ENCODE assay signal across 16 cellular contexts in the genomic region with DNA sequence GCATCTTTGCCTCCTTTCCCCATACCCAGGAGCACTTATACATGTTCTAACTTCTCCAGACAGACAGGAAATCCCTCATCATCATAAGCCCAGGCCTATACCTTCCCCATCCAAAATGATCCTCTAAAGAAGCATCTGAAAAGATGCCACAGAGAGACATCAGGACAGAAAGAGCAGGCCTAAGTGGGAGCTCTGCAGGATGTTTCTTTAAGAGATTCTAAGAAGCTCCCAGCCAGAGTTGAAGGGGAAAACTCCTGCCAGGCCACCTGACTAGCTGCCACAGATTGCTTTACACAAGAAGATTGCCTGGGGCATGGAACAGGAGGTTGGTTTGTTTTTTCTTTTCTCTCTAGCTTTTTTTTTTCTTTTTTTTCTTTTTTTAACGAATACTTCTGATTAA.
DNase-seq lines count a peak whose midpoint lies in the region; ATAC-seq and TF ChIP-seq lines count a peak whose summit lies in the region.
"Had no signal": no experiment of that assay in that cellular context is flagged by ENCODE, and none has a peak within 500 bp of the region (broad histone marks: within the 10 kb centered on the region; RNA-seq: fewer than 3 reads in every experiment).

No MANE protein-coding gene starts in this region.

- no peak overlapping the region for H3K4me3 Mint-ChIP-seq in stimulated activated naive B cell treated with anti-CD40 and anti-IgM and Interleukin-4, amounts not matched to agents 10 μg/mL and 1 μg/mL and 100 μg/mL, for 72 hours
- H3K4me3 Mint-ChIP-seq: activated CD4-positive, alpha-beta memory T cell treated with anti-CD3 and anti-CD28 coated beads for 36 hours; T-helper 2 cell treated with Interferon-gamma antibody and Interleukin-4, amounts not matched to agents 5 μg/mL and 100 μg/mL, for 36 hours had no signal

- no peaks in the 10 kb centered on the region for H3K9me3 Mint-ChIP-seq in stimulated activated naive B cell treated with anti-CD40 and anti-IgM and Interleukin-4, amounts not matched to agents 10 μg/mL and 1 μg/mL and 100 μg/mL, for 72 hours
- H3K9me3 Mint-ChIP-seq: activated CD4-positive, alpha-beta memory T cell treated with anti-CD3 and anti-CD28 coated beads for 36 hours; activated T-helper 2 cell treated with anti-CD3 and anti-CD28 coated beads, Interferon-gamma antibody, Interleukin-2, Interleukin-4, amounts not matched to agents 10 μg/mL and 5 μg/mL and 100 μg/mL, durations not matched to agents 14 hours and 24 hours and 36 hours; T-helper 2 cell treated with Interferon-gamma antibody and Interleukin-4, amounts not matched to agents 5 μg/mL and 100 μg/mL, for 36 hours had no signal

- H3K79me1 ChIP-seq in neuronal stem cell (ENCODE audit: low read depth, low read length), result no peaks in the 10 kb centered on the region

- H2BK15ac ChIP-seq in neuronal stem cell (ENCODE audit: low read length), result no peak overlapping the region

- H3K27ac Mint-ChIP-seq in stimulated activated naive B cell treated with anti-CD40 and anti-IgM and Interleukin-4, amounts not matched to agents 10 μg/mL and 1 μg/mL and 100 μg/mL, for 72 hours, result no peak overlapping the region
- H3K27ac Mint-ChIP-seq: activated CD4-positive, alpha-beta memory T cell treated with anti-CD3 and anti-CD28 coated beads for 36 hours; activated T-helper 2 cell treated with anti-CD3 and anti-CD28 coated beads, Interferon-gamma antibody, Interleukin-2, Interleukin-4, amounts not matched to agents 10 μg/mL and 5 μg/mL and 100 μg/mL, durations not matched to agents 14 hours and 24 hours and 36 hours; T-helper 2 cell treated with Interferon-gamma antibody and Interleukin-4, amounts not matched to agents 5 μg/mL and 100 μg/mL, for 36 hours had no signal

- H3K36me3 Mint-ChIP-seq in stimulated activated naive B cell treated with anti-CD40 and anti-IgM and Interleukin-4, amounts not matched to agents 10 μg/mL and 1 μg/mL and 100 μg/mL, for 72 hours, result peaks cover 8 to 23% of the 10 kb centered on the region in 2 donors
- H3K36me3 Mint-ChIP-seq: activated CD4-positive, alpha-beta memory T cell treated with anti-CD3 and anti-CD28 coated beads for 36 hours had no signal

- TF ChIP-seq CTCF in PC-3 (conservative IDR thresholded peaks at IDR 0.05; ENCODE audit: low read depth, low read length) (no peak), esophagus squamous epithelium (IDR thresholded peaks at IDR 0.05) (no peak)

- no TSS peak for BruUV-seq in PC-3 (replicated peaks; lab: Mats Ljungman, UMichigan)

- no peaks in the 10 kb centered on the region for H3K9me2 ChIP-seq in PC-3 (replicated peaks; ENCODE audit: low read length)

- H3K27me3 Mint-ChIP-seq in stimulated activated naive B cell treated with anti-CD40 and anti-IgM and Interleukin-4, amounts not matched to agents 10 μg/mL and 1 μg/mL and 100 μg/mL, for 72 hours, result no peaks in the 10 kb centered on the region
- H3K27me3 Mint-ChIP-seq: activated CD4-positive, alpha-beta memory T cell treated with anti-CD3 and anti-CD28 coated beads for 36 hours had no signal

- H3K4me3 ChIP-seq in PC-3 (ENCODE audit: low read length) (0 out of 2 replicates have a peak overlapping the region, but pooled peaks have one; percentile 22), esophagus squamous epithelium (peak overlapping the region in 3 of 4 donors; percentile 51 to 60 (median 53)), neuronal stem cell (ENCODE audit: low read length in 2 of 2) (no peak overlapping the region)
- H3K4me3 ChIP-seq: uterus had no signal

- no peak overlapping the region for H4K8ac ChIP-seq in neuronal stem cell (ENCODE audit: low read depth, low read length)

- no peaks in the 10 kb centered on the region for H3F3A ChIP-seq in PC-3 (ENCODE audit: low read length, unreplicated experiment)

- H3K4me1 ChIP-seq in PC-3 (ENCODE audit: insufficient read depth, low read length) (peaks cover 55% of the 10 kb centered on the region), esophagus squamous epithelium (peaks cover 5 to 54% (median 24%) of the 10 kb centered on the region in 3 donors), neuronal stem cell (ENCODE audit: control insufficient read depth in 2 of 2, insufficient read depth in 1 of 2, low read depth in 1 of 2, low read length in 2 of 2) (no peaks in the 10 kb centered on the region)
- H3K4me1 ChIP-seq: uterus had no signal

- CTCF ChIA-PET in PC-3 (lab: Charles Lee), result no interaction called here

- H3K23ac ChIP-seq in neuronal stem cell (ENCODE audit: low read depth, low read length, poor library complexity), result no peak overlapping the region

- POLR2A ChIA-PET in PC-3 (lab: Charles Lee; ENCODE audit: unreplicated experiment), result no interaction called here

- H3K9ac ChIP-seq in PC-3 (ENCODE audit: low read length), result peak overlapping the region; percentile 45
- no peak overlapping the region for H3K9ac ChIP-seq in neuronal stem cell (ENCODE audit: low read depth, low read length, poor library complexity)

- H3K18ac ChIP-seq in neuronal stem cell (ENCODE audit: low read length), result no peak overlapping the region

- H4K20me1 ChIP-seq in PC-3 (ENCODE audit: low read length), result no peaks in the 10 kb centered on the region

- intact Hi-C loops in PC-3 (cut with micrococcal nuclease) (loop anchor here (2.0 to 10.0 kb wide), 2 partner anchors 60 to 524 kb away; no protein-coding TSS in a partner anchor), esophagus squamous epithelium (cut with DNase I) (no loop called here)

- H3K27ac ChIP-seq in PC-3 (ENCODE audit: low read length), result peak overlapping the region; percentile 88
- peak overlapping the region; percentile 43 to 87 (median 73) for H3K27ac ChIP-seq in esophagus squamous epithelium
- H3K27ac ChIP-seq in neuronal stem cell (replicated peaks; ENCODE audit: low read length), result no peak overlapping the region

- peak; percentile 41 for ATAC-seq in PC-3
- ATAC-seq in GM21367 (IDR thresholded peaks at IDR 0.05; ENCODE audit: unreplicated experiment), result no peak
- no peak for ATAC-seq in stimulated activated naive B cell treated with anti-CD40 and anti-IgM and Interleukin-4, amounts not matched to agents 10 μg/mL and 1 μg/mL and 100 μg/mL, for 72 hours (replicated peaks)
- no peak for ATAC-seq in HG03469 (IDR thresholded peaks at IDR 0.05; ENCODE audit: unreplicated experiment)
- ATAC-seq: Panc1 had no signal

- H3K9me3 ChIP-seq in PC-3 (ENCODE audit: low read length) (no peaks in the 10 kb centered on the region), esophagus squamous epithelium (no peaks in the 10 kb centered on the region), neuronal stem cell (replicated peaks in 1 of 2; ENCODE audit: control insufficient read depth in 2 of 2, insufficient read depth in 1 of 2, low read depth in 1 of 2, low read length in 2 of 2) (no peaks in the 10 kb centered on the region)
- H3K9me3 ChIP-seq: uterus had no signal

- H3K4me2 ChIP-seq in PC-3 (ENCODE audit: low read length) (peak overlapping the region; percentile 69), neuronal stem cell (ENCODE audit: insufficient read depth, low read length, poor library complexity, severe bottlenecking) (no peak overlapping the region)

- TF ChIP-seq POLR2A in esophagus squamous epithelium (IDR thresholded peaks at IDR 0.05), result no peak

- no peaks in the 10 kb centered on the region for H3K27me3 ChIP-seq in PC-3 (ENCODE audit: low read length)
- no peaks in the 10 kb centered on the region for H3K27me3 ChIP-seq in esophagus squamous epithelium
- no peaks in the 10 kb centered on the region for H3K27me3 ChIP-seq in neuronal stem cell (ENCODE audit: control insufficient read depth in 3 of 3, insufficient read depth in 3 of 3, low read depth in 1 of 3, low read length in 3 of 3)
- H3K27me3 ChIP-seq: uterus had no signal

- 27 to 59% methylated on average over 1 of the region's 1 CpG for WGBS in esophagus squamous epithelium, 2 donors
- WGBS in neuronal stem cell (ENCODE audit: extremely low coverage in 2 of 2, insufficient read length in 2 of 2, insufficient replicate concordance in 1 of 2), 2 donors, result no CpG with 5 or more reads among the region's 1 CpG

- no peak overlapping the region for H2BK5ac ChIP-seq in neuronal stem cell (ENCODE audit: low read length)

- no peak overlapping the region for H3K14ac ChIP-seq in neuronal stem cell (ENCODE audit: low read length)

- no peak overlapping the region for H2BK120ac ChIP-seq in neuronal stem cell (ENCODE audit: low read depth, low read length)

- no peak overlapping the region for H4K91ac ChIP-seq in neuronal stem cell (ENCODE audit: low read depth, low read length, poor library complexity)

- DNase-seq in DMS 273 (lab: John Stamatoyannopoulos, UW; ENCODE audit: unreplicated experiment) (peak; percentile 74), PC-3 (peak; percentile 72), esophagus squamous epithelium (lab: John Stamatoyannopoulos, UW) (no peak), neuronal stem cell (ENCODE audit: low spot score) (no peak), NCI-H2227 (lab: John Stamatoyannopoulos, UW; ENCODE audit: unreplicated experiment) (no peak)
- no peak for DNase-seq in stimulated activated naive B cell treated with anti-CD40 and anti-IgM and Interleukin-4, amounts not matched to agents 10 μg/mL and 1 μg/mL and 100 μg/mL, for 72 hours
- DNase-seq: activated CD4-positive, alpha-beta memory T cell treated with anti-CD3 and anti-CD28 coated beads for 36 hours; glutamatergic neuron; MM.1S; stimulated activated CD4-positive, alpha-beta T cell treated with anti-CD3 and anti-CD28 coated beads, Interleukin-15, amount 100 ng/mL, for 24 hours had no signal

- no peaks in the 10 kb centered on the region for H3K79me2 ChIP-seq in PC-3 (ENCODE audit: low read length)

- H3K36me3 ChIP-seq in PC-3 (ENCODE audit: low read depth, low read length), result no peaks in the 10 kb centered on the region
- no peaks in the 10 kb centered on the region for H3K36me3 ChIP-seq in esophagus squamous epithelium
- no peaks in the 10 kb centered on the region for H3K36me3 ChIP-seq in neuronal stem cell (replicated peaks in 1 of 2; ENCODE audit: control insufficient read depth in 2 of 2, insufficient read depth in 2 of 2, low read length in 2 of 2)
- H3K36me3 ChIP-seq: uterus had no signal

- no peak overlapping the region for H3K4ac ChIP-seq in neuronal stem cell (ENCODE audit: low read length)

- no peaks in the 10 kb centered on the region for H3K4me1 Mint-ChIP-seq in stimulated activated naive B cell treated with anti-CD40 and anti-IgM and Interleukin-4, amounts not matched to agents 10 μg/mL and 1 μg/mL and 100 μg/mL, for 72 hours

- no peak overlapping the region for H2BK12ac ChIP-seq in neuronal stem cell (ENCODE audit: low read length)

- no peak overlapping the region for H2AK5ac ChIP-seq in neuronal stem cell (ENCODE audit: low read depth, low read length)

- H2AFZ ChIP-seq in PC-3 (ENCODE audit: low read length) (no peak overlapping the region), neuronal stem cell (ENCODE audit: low read length) (peak overlapping the region; percentile 35)

Comparison
In these comparisons a context has a peak if more than half of its experiments do, and no peak if none do; other contexts are left out.
1. DNase-seq: peak in DMS 273 (single experiment) and PC-3 (single experiment); none in esophagus squamous epithelium (single experiment), neuronal stem cell (single experiment), NCI-H2227 (single experiment) and stimulated activated naive B cell treated with anti-CD40 and anti-IgM and Interleukin-4, amounts not matched to agents 10 μg/mL and 1 μg/mL and 100 μg/mL, for 72 hours (single experiment).
2. H3K4me3 ChIP-seq: peak in PC-3 (single experiment) and esophagus squamous epithelium (3 of 4); none in neuronal stem cell (0 of 2).